In genomic region chr4:8130346-8131066, GRCh38 we compare ENCODE assay signal across 1 cellular context.
TF ChIP-seq lines count a peak whose summit lies in the region.

No MANE protein-coding gene starts in this region.

TF ChIP-seq in GM12878, 131 proteins besides CTCF, POLR2A, EP300 and RAD21:
- TF ChIP-seq IRF4 (IDR thresholded peaks at IDR 0.05; ENCODE audit: low read depth, low read length): no peak
- no peak for TF ChIP-seq BHLHE40 (IDR thresholded peaks at IDR 0.05; ENCODE audit: borderline replicate concordance in 1 of 2, low read depth in 2 of 2, low read length in 1 of 2)
- no peak for TF ChIP-seq SP1 (IDR thresholded peaks at IDR 0.05; ENCODE audit: low read depth, low read length)
- TF ChIP-seq MTA2 (IDR thresholded peaks at IDR 0.05; ENCODE audit: low read depth): no peak
- no peak for TF ChIP-seq GATAD2B (conservative IDR thresholded peaks at IDR 0.05; ENCODE audit: low read depth)
- no peak for TF ChIP-seq RFX5 (IDR thresholded peaks at IDR 0.05; ENCODE audit: low read depth, low read length)
- TF ChIP-seq POU2F2 (IDR thresholded peaks at IDR 0.05; ENCODE audit: borderline replicate concordance, low read depth, low read length): no peak
- no peak for TF ChIP-seq ZNF24 (IDR thresholded peaks at IDR 0.05)
- TF ChIP-seq STAT3 (IDR thresholded peaks at IDR 0.05; ENCODE audit: low read depth, low read length): no peak
